8 cellular contexts compared by ENCODE assay signal in genomic region chr2:144514731-144515424, GRCh38. TPM values are rescaled to one million over a fixed set of nuclear protein-coding genes. Genes with fewer than 3 reads are reported as not detected.
DNase-seq lines count a peak whose midpoint lies in the region; ATAC-seq and TF ChIP-seq lines count a peak whose summit lies in the region.

No MANE protein-coding gene starts in this region.

- no peak overlapping the region for H3K56ac ChIP-seq in mesendoderm (ENCODE audit: low read length)

- peaks cover 43% of the 10 kb centered on the region for H3K27me3 Mint-ChIP-seq in activated CD4-positive, alpha-beta T cell treated with anti-CD3 and anti-CD28 coated beads, Interleukin-2, amount 10 ng/mL, durations not matched to agents 24 days and 14 days

- no peak overlapping the region for H3K4ac ChIP-seq in mesendoderm (ENCODE audit: low read depth, low read length)

- TF ChIP-seq POLR2A in thyroid gland (IDR thresholded peaks at IDR 0.05), result no peak

- H3K9me3 ChIP-seq in thyroid gland, result no peaks in the 10 kb centered on the region

- peak overlapping the region; percentile 80 for H3K4me3 Mint-ChIP-seq in activated CD4-positive, alpha-beta T cell treated with anti-CD3 and anti-CD28 coated beads, Interleukin-2, amount 10 ng/mL, durations not matched to agents 24 days and 14 days

- H3K9ac ChIP-seq in mesendoderm (ENCODE audit: low read length), result peak overlapping the region; percentile 66

- H3K4me1 Mint-ChIP-seq in activated CD4-positive, alpha-beta T cell treated with anti-CD3 and anti-CD28 coated beads, Interleukin-2, amount 10 ng/mL, durations not matched to agents 24 days and 14 days, result peaks cover 17% of the 10 kb centered on the region

- no peaks in the 10 kb centered on the region for H3K9me3 Mint-ChIP-seq in activated CD4-positive, alpha-beta T cell treated with anti-CD3 and anti-CD28 coated beads, Interleukin-2, amount 10 ng/mL, durations not matched to agents 24 days and 14 days

- no peak for DNase-seq in activated CD4-positive, alpha-beta T cell treated with anti-CD3 and anti-CD28 coated beads, Interleukin-2, amount 10 ng/mL, durations not matched to agents 24 days and 14 days
- no peak for DNase-seq in activated CD4-positive, alpha-beta T cell treated with anti-CD3 and anti-CD28 coated beads for 48 hours
- peak in 1 of 2 donors; percentile 45 for DNase-seq in cardiac fibroblast (ENCODE audit: low read depth in 2 of 2)
- DNase-seq in mesendoderm, result no peak
- no peak for DNase-seq in thyroid gland
- DNase-seq in SKM-1 treated with dmso at 0.1 percent for 144 hours (lab: John Stamatoyannopoulos, UW; ENCODE audit: unreplicated experiment), result no peak
- no peak for DNase-seq in NCI-H1105 treated with DMSO at 0.1 percent for 48 hours (lab: John Stamatoyannopoulos, UW)

- no peaks in the 10 kb centered on the region for H3K79me2 ChIP-seq in mesendoderm (ENCODE audit: control insufficient read depth, insufficient read depth, low read length)

- H4K8ac ChIP-seq in mesendoderm (ENCODE audit: low read depth, low read length), result no peak overlapping the region

- TF ChIP-seq CTCF in cardiac fibroblast (IDR thresholded peaks at IDR 0.05; ENCODE audit: low read depth, low read length), result no peak
- TF ChIP-seq CTCF in thyroid gland (IDR thresholded peaks at IDR 0.05), result no peak

- H2BK120ac ChIP-seq in mesendoderm (ENCODE audit: low read depth, low read length), result no peak overlapping the region

- no CpG with 5 or more reads among the region's 7 CpGs for WGBS in mesendoderm (ENCODE audit: extremely low coverage, insufficient coverage, low lambda C conversion rate)
- 52 to 62% methylated on average over 7 of the region's 7 CpGs for WGBS in thyroid gland, 2 donors

- H3K18ac ChIP-seq in mesendoderm (ENCODE audit: low read length), result no peak overlapping the region

- H3K36me3 ChIP-seq in mesendoderm (ENCODE audit: control insufficient read depth, insufficient read depth, low read length), result no peaks in the 10 kb centered on the region
- H3K36me3 ChIP-seq in thyroid gland, result no peaks in the 10 kb centered on the region

- H3K27me3 ChIP-seq in mesendoderm (ENCODE audit: insufficient read depth, low read length, poor library complexity) (peaks cover 41% of the 10 kb centered on the region), thyroid gland (peaks cover 11% of the 10 kb centered on the region)

- H2BK15ac ChIP-seq in mesendoderm (replicated peaks; ENCODE audit: low read depth), result no peak overlapping the region

- H3K79me1 ChIP-seq in mesendoderm (ENCODE audit: low read length), result no peaks in the 10 kb centered on the region

- peaks cover 4% of the 10 kb centered on the region for H3K36me3 Mint-ChIP-seq in activated CD4-positive, alpha-beta T cell treated with anti-CD3 and anti-CD28 coated beads, Interleukin-2, amount 10 ng/mL, durations not matched to agents 24 days and 14 days (ENCODE audit: low read depth)

- H2BK5ac ChIP-seq in mesendoderm (ENCODE audit: low read length), result no peak overlapping the region

- H3K4me2 ChIP-seq in mesendoderm (ENCODE audit: low read length), result no peak overlapping the region

- no peak overlapping the region for H3K23ac ChIP-seq in mesendoderm (ENCODE audit: low read length)

- H3K27ac Mint-ChIP-seq in activated CD4-positive, alpha-beta T cell treated with anti-CD3 and anti-CD28 coated beads, Interleukin-2, amount 10 ng/mL, durations not matched to agents 24 days and 14 days, result peak overlapping the region; percentile 67

- no peak for ATAC-seq in HG03108 (IDR thresholded peaks at IDR 0.05; ENCODE audit: unreplicated experiment)

- H3K27ac ChIP-seq in mesendoderm (ENCODE audit: low read depth, low read length) (no peak overlapping the region), thyroid gland (peak overlapping the region; percentile 80 to 94 (median 89))

- H2AK5ac ChIP-seq in mesendoderm (ENCODE audit: low read length), result no peak overlapping the region

- H3K4me1 ChIP-seq in mesendoderm (ENCODE audit: control insufficient read depth, low read depth, low read length), result peaks cover 15% of the 10 kb centered on the region
- H3K4me1 ChIP-seq in thyroid gland, result peaks cover 0 to 17% of the 10 kb centered on the region in 2 donors

- H3K4me3 ChIP-seq in cardiac fibroblast (replicated peaks in 1 of 2; ENCODE audit: low read depth in 2 of 2, low read length in 2 of 2) (peak overlapping the region; percentile 84), mesendoderm (ENCODE audit: low read length) (no peak overlapping the region), thyroid gland (replicated peaks in 1 of 3) (peak overlapping the region in 1 of 3 donors; percentile 42)

- intact Hi-C loops in activated CD4-positive, alpha-beta T cell treated with anti-CD3 and anti-CD28 coated beads, Interleukin-2, amount 10 ng/mL, durations not matched to agents 24 days and 14 days (cut with micrococcal nuclease), result loop anchor here (10.0 kb wide), 4 partner anchors 580 to 1380 kb away; no protein-coding TSS in a partner anchor
- intact Hi-C loops in thyroid gland (cut with DNase I), result loop anchor here (10.0 kb wide), 1 partner anchor 180 kb away; a partner anchor contains a TSS

- H4K5ac ChIP-seq in mesendoderm (ENCODE audit: low read length), result no peak overlapping the region

RNA-seq across cellular contexts. Expression of gene ZEB2, which starts 5.0 kb away (rescaled TPM):
- total RNA-seq in activated CD4-positive, alpha-beta T cell treated with anti-CD3 and anti-CD28 coated beads, Interleukin-2, amount 10 ng/mL, durations not matched to agents 24 days and 14 days, result 15.2 and 15.8 TPM in 2 replicates
- polyA plus RNA-seq in mesendoderm (2013, experiment 1 of 2), result 0.74 TPM
- polyA plus RNA-seq in mesendoderm (2013, experiment 2 of 2), result 0.83 TPM
- total RNA-seq in thyroid gland, result 10 to 100 TPM; 21.7 to 52.1 (median 37.9) TPM
